Comparison of ENCODE assay signal across 10 cellular contexts in the genomic region with DNA sequence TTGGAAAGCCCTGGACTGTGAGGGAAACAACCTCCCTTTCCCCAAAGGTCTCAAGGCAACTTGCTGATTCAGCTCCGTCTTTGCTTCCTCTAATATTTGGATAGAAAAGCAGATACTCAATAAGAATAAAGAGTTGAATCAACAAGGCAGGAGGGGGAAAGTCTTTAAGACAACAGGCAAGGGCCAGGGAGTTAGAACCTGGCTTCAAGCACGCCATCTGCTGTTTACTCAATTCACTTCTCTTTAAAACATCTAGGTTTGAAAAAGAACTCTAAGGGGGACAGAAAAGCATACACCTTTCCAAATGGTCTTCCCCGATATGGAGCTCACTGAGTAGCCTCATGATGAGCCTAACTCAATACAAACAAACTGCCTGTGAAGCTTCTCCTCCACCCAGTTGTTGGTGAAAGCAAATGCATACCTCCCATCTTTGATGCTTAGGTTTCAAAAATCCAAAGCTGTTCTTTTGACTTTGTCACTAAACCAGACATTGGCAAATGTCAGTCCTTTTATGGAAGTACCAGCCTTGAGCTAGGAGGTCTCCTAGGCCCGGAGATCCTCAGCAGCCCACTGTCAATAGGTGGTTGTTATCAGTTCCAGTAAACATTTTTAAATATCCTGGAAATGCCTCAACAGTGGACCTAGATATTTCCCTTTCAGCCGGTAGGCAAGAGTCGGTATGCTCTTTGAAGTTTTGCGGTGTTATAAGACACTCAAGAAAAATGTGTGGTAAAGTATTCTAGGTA.
DNase-seq lines count a peak whose midpoint lies in the region; ATAC-seq and TF ChIP-seq lines count a peak whose summit lies in the region.
"Had no signal": no experiment of that assay in that cellular context is flagged by ENCODE, and none has a peak within 500 bp of the region (broad histone marks: within the 10 kb centered on the region; RNA-seq: fewer than 3 reads in every experiment).

No MANE protein-coding gene starts in this region.

- H3K36me3 Mint-ChIP-seq in type B pancreatic cell = no peaks in the 10 kb centered on the region

- no peaks in the 10 kb centered on the region for H3K27me3 Mint-ChIP-seq in type B pancreatic cell
- H3K27me3 Mint-ChIP-seq: CD4-positive, alpha-beta T cell had no signal

- TF ChIP-seq CTCF in fibroblast of villous mesenchyme (IDR thresholded peaks at IDR 0.05; ENCODE audit: insufficient read depth, low read depth, low read length) (peak; percentile 45), type B pancreatic cell (conservative IDR thresholded peaks at IDR 0.05) (peak; percentile 36)

- peaks cover 42% of the 10 kb centered on the region for H3K4me1 Mint-ChIP-seq in type B pancreatic cell (ENCODE audit: unreplicated experiment)

- no peak overlapping the region for H3K4me3 ChIP-seq in fibroblast of villous mesenchyme (ENCODE audit: low read depth, low read length)

- peak; percentile 7 for DNase-seq in activated CD4-positive, alpha-beta T cell treated with anti-CD3 and anti-CD28 coated beads, Interleukin-2, amount 50 U/mL, for 1 hour
- no peak for DNase-seq in activated CD4-positive, alpha-beta T cell treated with anti-CD3 and anti-CD28 coated beads, Interleukin-2, amount 50 U/mL, for 48 hours
- DNase-seq in RPMI7951 (ENCODE audit: low read depth) (peak; percentile 30), fibroblast of villous mesenchyme (ENCODE audit: low read depth) (peak; percentile 53), type B pancreatic cell (ENCODE audit: extremely low spot score, unreplicated experiment) (no peak)
- DNase-seq in stimulated activated CD4-positive, alpha-beta T cell treated with anti-CD3 and anti-CD28 coated beads, Interleukin-4, amount 100 ng/mL, for 24 hours = no peak
- DNase-seq: NCI-H1436 treated with DMSO at 0.1 percent for 48 hours had no signal

- ATAC-seq in GM19455 (IDR thresholded peaks at IDR 0.05; ENCODE audit: unreplicated experiment) (no peak), GM18517 (IDR thresholded peaks at IDR 0.05; ENCODE audit: unreplicated experiment) (no peak)

- peak overlapping the region; percentile 83 for H3K27ac Mint-ChIP-seq in type B pancreatic cell
- H3K27ac Mint-ChIP-seq: CD4-positive, alpha-beta T cell had no signal

- no peaks in the 10 kb centered on the region for H3K9me3 Mint-ChIP-seq in type B pancreatic cell
- H3K9me3 Mint-ChIP-seq: CD4-positive, alpha-beta T cell had no signal

- H3K4me3 Mint-ChIP-seq in type B pancreatic cell = peak overlapping the region; percentile 56
- H3K4me3 Mint-ChIP-seq: CD4-positive, alpha-beta T cell had no signal

Comparison
In these comparisons a context has a peak if more than half of its experiments do, and no peak if none do; other contexts are left out.
1. DNase-seq: peak in activated CD4-positive, alpha-beta T cell treated with anti-CD3 and anti-CD28 coated beads, Interleukin-2, amount 50 U/mL, for 1 hour (single experiment), RPMI7951 (single experiment) and fibroblast of villous mesenchyme (single experiment); none in activated CD4-positive, alpha-beta T cell treated with anti-CD3 and anti-CD28 coated beads, Interleukin-2, amount 50 U/mL, for 48 hours (0 of 2), type B pancreatic cell (single experiment) and stimulated activated CD4-positive, alpha-beta T cell treated with anti-CD3 and anti-CD28 coated beads, Interleukin-4, amount 100 ng/mL, for 24 hours (single experiment).